In the genomic region with DNA sequence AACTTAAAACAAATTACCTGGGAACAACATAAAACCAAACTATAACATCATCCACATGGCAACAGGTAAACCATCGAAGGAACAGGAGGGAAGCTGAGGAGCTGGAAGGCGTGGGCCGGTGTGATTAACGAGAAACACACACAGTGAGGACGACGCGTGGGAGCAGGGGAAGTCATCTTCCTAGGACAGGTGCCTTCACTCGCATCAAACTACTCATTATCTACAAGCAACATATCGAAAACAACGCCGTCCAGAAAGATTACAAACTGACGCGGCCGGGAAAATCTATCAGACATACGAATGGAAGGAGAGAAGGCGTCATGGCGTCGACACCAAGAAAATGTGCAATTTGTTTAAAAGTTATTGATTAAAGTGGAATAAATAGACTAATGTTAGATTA, we compare ENCODE assay signal across 22 cellular contexts.
DNase-seq lines count a peak whose midpoint lies in the region; ATAC-seq and TF ChIP-seq lines count a peak whose summit lies in the region.
"Had no signal": no experiment of that assay in that cellular context is flagged by ENCODE, and none has a peak within 500 bp of the region (broad histone marks: within the 10 kb centered on the region; RNA-seq: fewer than 3 reads in every experiment).

No MANE protein-coding gene starts in this region.

- no peaks in the 10 kb centered on the region for H3K27me3 ChIP-seq in upper lobe of left lung
- H3K27me3 ChIP-seq: BLaER1 treated with 17β-estradiol and CSF1 and Interleukin-3, amounts not matched to agents 10 nM and 100 nM had no signal

- H3K9me3 Mint-ChIP-seq in activated naive CD4-positive, alpha-beta T cell treated with anti-CD3 and anti-CD28 coated beads, Interleukin-2, amount 10 ng/mL, durations not matched to agents 7 days and 5 days, result peaks cover 11% of the 10 kb centered on the region
- peaks cover 15% of the 10 kb centered on the region for H3K9me3 Mint-ChIP-seq in activated T-cell treated with anti-CD3 and anti-CD28 coated beads, Interleukin-2, amount 50 U/mL, for 4 hours

- no peak overlapping the region for H3K4me3 ChIP-seq in upper lobe of left lung
- H3K4me3 ChIP-seq: A549; BLaER1 treated with 17β-estradiol and CSF1 and Interleukin-3, amounts not matched to agents 10 nM and 100 nM had no signal

- peak; percentile 11 for DNase-seq in activated naive CD4-positive, alpha-beta T cell treated with anti-CD3 and anti-CD28 coated beads, Interleukin-2, amount 10 ng/mL, durations not matched to agents 7 days and 5 days
- no peak for DNase-seq in activated naive CD4-positive, alpha-beta T cell treated with Interleukin-2 at 50 U/mL for 16 hours
- peak; percentile 57 for DNase-seq in mesenteric fat pad (ENCODE audit: low spot score)
- peak; percentile 67 for DNase-seq in posterior vena cava (ENCODE audit: low spot score)
- DNase-seq in upper lobe of left lung, result no peak
- DNase-seq in activated T-cell treated with anti-CD3 and anti-CD28 coated beads, Interleukin-2, amount 50 U/mL, for 4 hours, result no peak
- DNase-seq: AML-193; Caco-2; Calu3; CD4-positive, alpha-beta T cell; CD8-positive, alpha-beta T cell; DMS153; DMS53; DMS79; DND-41; EL; GDM1 had no signal

- peaks cover 0 to 10% (median 0%) of the 10 kb centered on the region in 4 donors for H3K9me3 ChIP-seq in upper lobe of left lung

- no peak overlapping the region for H3K27ac Mint-ChIP-seq in activated naive CD4-positive, alpha-beta T cell treated with anti-CD3 and anti-CD28 coated beads, Interleukin-2, amount 10 ng/mL, durations not matched to agents 7 days and 5 days
- H3K27ac Mint-ChIP-seq: B cell; CD4-positive, alpha-beta T cell; CD8-positive, alpha-beta T cell had no signal

- H3K27ac ChIP-seq in upper lobe of left lung, result no peak overlapping the region
- H3K27ac ChIP-seq: 22Rv1; A549; BLaER1 treated with 17β-estradiol and CSF1 and Interleukin-3, amounts not matched to agents 10 nM and 100 nM; C4-2B had no signal

- 90 to 94% methylated on average over 18 of the region's 18 CpGs for WGBS in upper lobe of left lung, 2 donors

- no peaks in the 10 kb centered on the region for H3K4me1 ChIP-seq in upper lobe of left lung
- H3K4me1 ChIP-seq: A549, Caco-2 had no signal

- ATAC-seq in upper lobe of left lung (ENCODE audit: low FRiP score in 2 of 2), result no peak
- no peak for ATAC-seq in activated T-cell treated with anti-CD3 and anti-CD28 coated beads, Interleukin-2, amount 50 U/mL, for 4 hours
- ATAC-seq: A549; CD8-positive, alpha-beta T cell had no signal

- intact Hi-C loops in posterior vena cava (cut with DNase I), result no loop called here

- TF ChIP-seq POLR2A in upper lobe of left lung (IDR thresholded peaks at IDR 0.05), result no peak

- no peak for TF ChIP-seq EP300 in upper lobe of left lung (IDR thresholded peaks at IDR 0.05)

- CTCF ChIA-PET in activated naive CD4-positive, alpha-beta T cell treated with anti-CD3 and anti-CD28 coated beads, Interleukin-2, amount 10 ng/mL, durations not matched to agents 7 days and 5 days (lab: Charles Lee), result no interaction called here

- H3K4me3 Mint-ChIP-seq in activated naive CD4-positive, alpha-beta T cell treated with anti-CD3 and anti-CD28 coated beads, Interleukin-2, amount 10 ng/mL, durations not matched to agents 7 days and 5 days, result no peak overlapping the region
- no peak overlapping the region for H3K4me3 Mint-ChIP-seq in activated T-cell treated with anti-CD3 and anti-CD28 coated beads, Interleukin-2, amount 50 U/mL, for 4 hours
- H3K4me3 Mint-ChIP-seq: B cell; CD4-positive, alpha-beta T cell; CD8-positive, alpha-beta T cell had no signal

- H3K36me3 Mint-ChIP-seq in activated naive CD4-positive, alpha-beta T cell treated with anti-CD3 and anti-CD28 coated beads, Interleukin-2, amount 10 ng/mL, durations not matched to agents 7 days and 5 days, result no peaks in the 10 kb centered on the region
- no peaks in the 10 kb centered on the region for H3K36me3 Mint-ChIP-seq in activated T-cell treated with anti-CD3 and anti-CD28 coated beads, Interleukin-2, amount 50 U/mL, for 4 hours (ENCODE audit: insufficient read depth)
- H3K36me3 Mint-ChIP-seq: CD8-positive, alpha-beta T cell had no signal

- H3K27me3 Mint-ChIP-seq in activated naive CD4-positive, alpha-beta T cell treated with anti-CD3 and anti-CD28 coated beads, Interleukin-2, amount 10 ng/mL, durations not matched to agents 7 days and 5 days, result no peaks in the 10 kb centered on the region
- peaks cover 14% of the 10 kb centered on the region for H3K27me3 Mint-ChIP-seq in activated T-cell treated with anti-CD3 and anti-CD28 coated beads, Interleukin-2, amount 50 U/mL, for 4 hours (ENCODE audit: low read depth)
- H3K27me3 Mint-ChIP-seq: B cell had no signal

- TF ChIP-seq CTCF in upper lobe of left lung (IDR thresholded peaks at IDR 0.05), result no peak

- H3K36me3 ChIP-seq in upper lobe of left lung, result no peaks in the 10 kb centered on the region
- H3K36me3 ChIP-seq: BLaER1 treated with 17β-estradiol and CSF1 and Interleukin-3, amounts not matched to agents 10 nM and 100 nM had no signal

- no peaks in the 10 kb centered on the region for H3K4me1 Mint-ChIP-seq in activated naive CD4-positive, alpha-beta T cell treated with anti-CD3 and anti-CD28 coated beads, Interleukin-2, amount 10 ng/mL, durations not matched to agents 7 days and 5 days
- no peaks in the 10 kb centered on the region for H3K4me1 Mint-ChIP-seq in activated T-cell treated with anti-CD3 and anti-CD28 coated beads, Interleukin-2, amount 50 U/mL, for 4 hours (ENCODE audit: low read depth)
- H3K4me1 Mint-ChIP-seq: B cell had no signal

Comparison
In these comparisons a context has a peak if more than half of its experiments do, and no peak if none do; other contexts are left out.
1. DNase-seq: peak in activated naive CD4-positive, alpha-beta T cell treated with anti-CD3 and anti-CD28 coated beads, Interleukin-2, amount 10 ng/mL, durations not matched to agents 7 days and 5 days (single experiment), mesenteric fat pad (single experiment) and posterior vena cava (single experiment); none in activated naive CD4-positive, alpha-beta T cell treated with Interleukin-2 at 50 U/mL for 16 hours (single experiment), upper lobe of left lung (0 of 2) and activated T-cell treated with anti-CD3 and anti-CD28 coated beads, Interleukin-2, amount 50 U/mL, for 4 hours (single experiment).